In the genomic region with DNA sequence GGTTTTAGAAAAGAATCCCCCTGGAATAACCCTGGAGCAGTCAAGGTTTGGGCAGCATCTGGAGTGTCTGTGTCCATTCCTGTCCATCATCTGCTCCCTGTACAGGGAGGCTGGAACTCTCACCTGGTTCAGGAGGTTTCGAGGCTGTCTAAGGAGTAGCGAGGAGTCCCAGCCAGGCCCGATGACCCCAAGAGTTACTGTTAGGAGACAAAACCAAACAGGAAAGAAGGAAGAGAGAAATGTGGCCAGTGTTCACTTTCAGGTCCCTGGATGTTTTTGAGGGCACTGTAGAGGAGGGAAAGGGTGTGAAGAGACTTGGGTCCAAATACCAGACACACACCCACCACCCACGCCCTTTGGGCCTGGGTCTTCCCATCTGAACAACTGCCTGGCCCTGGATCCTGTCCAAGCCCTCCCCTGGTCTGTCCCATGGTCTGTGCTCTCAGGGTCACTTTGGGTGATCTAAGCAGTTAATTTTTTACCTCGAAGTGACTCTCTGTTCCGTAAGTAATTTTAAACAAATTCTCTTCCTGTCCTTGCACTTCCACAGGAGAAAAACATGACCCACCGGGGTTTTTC, we compare ENCODE assay signal across 2 cellular contexts.
TF ChIP-seq lines count a peak whose summit lies in the region.

No MANE protein-coding gene starts in this region.

TF ChIP-seq in GM23338, 12 proteins besides CTCF, POLR2A, EP300 and RAD21 (continued from another document):
- no peak for TF ChIP-seq EZH2phosphoT487 (IDR thresholded peaks at IDR 0.05; ENCODE audit: unreplicated experiment)
- TF ChIP-seq STAT1 (IDR thresholded peaks at IDR 0.05; ENCODE audit: unreplicated experiment), result no peak

TF ChIP-seq in HepG2, 621 proteins besides CTCF, POLR2A, EP300 and RAD21 (continued from another document and continues in another):
- TF ChIP-seq, protein P1, sequence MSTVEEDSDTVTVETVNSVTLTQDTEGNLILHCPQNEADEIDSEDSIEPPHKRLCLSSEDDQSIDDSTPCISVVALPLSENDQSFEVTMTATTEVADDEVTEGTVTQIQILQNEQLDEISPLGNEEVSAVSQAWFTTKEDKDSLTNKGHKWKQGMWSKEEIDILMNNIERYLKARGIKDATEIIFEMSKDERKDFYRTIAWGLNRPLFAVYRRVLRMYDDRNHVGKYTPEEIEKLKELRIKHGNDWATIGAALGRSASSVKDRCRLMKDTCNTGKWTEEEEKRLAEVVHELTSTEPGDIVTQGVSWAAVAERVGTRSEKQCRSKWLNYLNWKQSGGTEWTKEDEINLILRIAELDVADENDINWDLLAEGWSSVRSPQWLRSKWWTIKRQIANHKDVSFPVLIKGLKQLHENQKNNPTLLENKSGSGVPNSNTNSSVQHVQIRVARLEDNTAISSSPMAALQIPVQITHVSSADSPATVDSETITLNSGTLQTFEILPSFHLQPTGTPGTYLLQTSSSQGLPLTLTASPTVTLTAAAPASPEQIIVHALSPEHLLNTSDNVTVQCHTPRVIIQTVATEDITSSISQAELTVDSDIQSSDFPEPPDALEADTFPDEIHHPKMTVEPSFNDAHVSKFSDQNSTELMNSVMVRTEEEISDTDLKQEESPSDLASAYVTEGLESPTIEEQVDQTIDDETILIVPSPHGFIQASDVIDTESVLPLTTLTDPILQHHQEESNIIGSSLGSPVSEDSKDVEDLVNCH (CRISPR knock-in tag; IDR thresholded peaks at IDR 0.05), result no peak
- TF ChIP-seq AKAP8 (CRISPR knock-in tag; IDR thresholded peaks at IDR 0.05), result no peak
- TF ChIP-seq, protein P2, sequence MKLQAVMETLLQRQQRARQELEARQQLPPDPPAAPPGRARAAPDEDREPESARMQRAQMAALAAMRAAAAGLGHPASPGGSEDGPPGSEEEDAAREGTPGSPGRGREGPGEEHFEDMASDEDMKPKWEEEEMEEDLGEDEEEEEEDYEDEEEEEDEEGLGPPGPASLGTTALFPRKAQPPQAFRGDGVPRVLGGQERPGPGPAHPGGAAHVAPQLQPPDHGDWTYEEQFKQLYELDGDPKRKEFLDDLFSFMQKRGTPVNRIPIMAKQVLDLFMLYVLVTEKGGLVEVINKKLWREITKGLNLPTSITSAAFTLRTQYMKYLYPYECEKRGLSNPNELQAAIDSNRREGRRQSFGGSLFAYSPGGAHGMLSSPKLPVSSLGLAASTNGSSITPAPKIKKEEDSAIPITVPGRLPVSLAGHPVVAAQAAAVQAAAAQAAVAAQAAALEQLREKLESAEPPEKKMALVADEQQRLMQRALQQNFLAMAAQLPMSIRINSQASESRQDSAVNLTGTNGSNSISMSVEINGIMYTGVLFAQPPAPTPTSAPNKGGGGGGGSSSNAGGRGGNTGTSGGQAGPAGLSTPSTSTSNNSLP (IDR thresholded peaks at IDR 0.05; ENCODE audit: low read depth, low read length), result no peak
- TF ChIP-seq ZIK1 (CRISPR knock-in tag; IDR thresholded peaks at IDR 0.05; ENCODE audit: borderline replicate concordance, low read depth), result no peak
- TF ChIP-seq, protein P3, sequence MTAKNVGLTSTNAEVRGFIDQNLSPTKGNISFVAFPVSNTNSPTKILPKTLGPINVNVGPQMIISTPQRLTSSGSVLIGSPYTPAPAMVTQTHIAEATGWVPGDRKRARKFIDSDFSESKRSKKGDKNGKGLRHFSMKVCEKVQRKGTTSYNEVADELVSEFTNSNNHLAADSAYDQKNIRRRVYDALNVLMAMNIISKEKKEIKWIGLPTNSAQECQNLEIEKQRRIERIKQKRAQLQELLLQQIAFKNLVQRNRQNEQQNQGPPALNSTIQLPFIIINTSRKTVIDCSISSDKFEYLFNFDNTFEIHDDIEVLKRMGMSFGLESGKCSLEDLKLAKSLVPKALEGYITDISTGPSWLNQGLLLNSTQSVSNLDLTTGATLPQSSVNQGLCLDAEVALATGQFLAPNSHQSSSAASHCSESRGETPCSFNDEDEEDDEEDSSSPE (CRISPR knock-in tag; IDR thresholded peaks at IDR 0.05), result peak; percentile 41; the same call in 1 of the 2 replicates
- TF ChIP-seq, protein P4, sequence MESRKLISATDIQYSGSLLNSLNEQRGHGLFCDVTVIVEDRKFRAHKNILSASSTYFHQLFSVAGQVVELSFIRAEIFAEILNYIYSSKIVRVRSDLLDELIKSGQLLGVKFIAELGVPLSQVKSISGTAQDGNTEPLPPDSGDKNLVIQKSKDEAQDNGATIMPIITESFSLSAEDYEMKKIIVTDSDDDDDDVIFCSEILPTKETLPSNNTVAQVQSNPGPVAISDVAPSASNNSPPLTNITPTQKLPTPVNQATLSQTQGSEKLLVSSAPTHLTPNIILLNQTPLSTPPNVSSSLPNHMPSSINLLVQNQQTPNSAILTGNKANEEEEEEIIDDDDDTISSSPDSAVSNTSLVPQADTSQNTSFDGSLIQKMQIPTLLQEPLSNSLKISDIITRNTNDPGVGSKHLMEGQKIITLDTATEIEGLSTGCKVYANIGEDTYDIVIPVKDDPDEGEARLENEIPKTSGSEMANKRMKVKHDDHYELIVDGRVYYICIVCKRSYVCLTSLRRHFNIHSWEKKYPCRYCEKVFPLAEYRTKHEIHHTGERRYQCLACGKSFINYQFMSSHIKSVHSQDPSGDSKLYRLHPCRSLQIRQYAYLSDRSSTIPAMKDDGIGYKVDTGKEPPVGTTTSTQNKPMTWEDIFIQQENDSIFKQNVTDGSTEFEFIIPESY (CRISPR knock-in tag; IDR thresholded peaks at IDR 0.05), result no peak
- TF ChIP-seq ZNF724P (CRISPR knock-in tag; IDR thresholded peaks at IDR 0.05; ENCODE audit: borderline replicate concordance), result no peak
- TF ChIP-seq, protein P5, sequence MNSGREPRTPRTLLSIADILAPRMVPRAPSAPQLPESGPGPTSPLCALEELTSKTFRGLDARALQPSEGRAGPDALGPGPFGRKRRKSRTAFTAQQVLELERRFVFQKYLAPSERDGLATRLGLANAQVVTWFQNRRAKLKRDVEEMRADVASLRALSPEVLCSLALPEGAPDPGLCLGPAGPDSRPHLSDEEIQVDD (CRISPR knock-in tag; IDR thresholded peaks at IDR 0.05; ENCODE audit: borderline replicate concordance), result no peak
- TF ChIP-seq, protein P6, sequence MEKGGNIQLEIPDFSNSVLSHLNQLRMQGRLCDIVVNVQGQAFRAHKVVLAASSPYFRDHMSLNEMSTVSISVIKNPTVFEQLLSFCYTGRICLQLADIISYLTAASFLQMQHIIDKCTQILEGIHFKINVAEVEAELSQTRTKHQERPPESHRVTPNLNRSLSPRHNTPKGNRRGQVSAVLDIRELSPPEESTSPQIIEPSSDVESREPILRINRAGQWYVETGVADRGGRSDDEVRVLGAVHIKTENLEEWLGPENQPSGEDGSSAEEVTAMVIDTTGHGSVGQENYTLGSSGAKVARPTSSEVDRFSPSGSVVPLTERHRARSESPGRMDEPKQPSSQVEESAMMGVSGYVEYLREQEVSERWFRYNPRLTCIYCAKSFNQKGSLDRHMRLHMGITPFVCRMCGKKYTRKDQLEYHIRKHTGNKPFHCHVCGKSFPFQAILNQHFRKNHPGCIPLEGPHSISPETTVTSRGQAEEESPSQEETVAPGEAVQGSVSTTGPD (CRISPR knock-in tag; IDR thresholded peaks at IDR 0.05), result no peak
- 0 out of 2 replicates have a peak, but pooled peaks have one; percentile 39 for TF ChIP-seq ATF1 (CRISPR knock-in tag; IDR thresholded peaks at IDR 0.05)
- 0 out of 2 replicates have a peak, but pooled peaks have one; percentile 50 for TF ChIP-seq CREM (IDR thresholded peaks at IDR 0.05)
- TF ChIP-seq CREM (CRISPR knock-in tag; IDR thresholded peaks at IDR 0.05), result no peak
- TF ChIP-seq ZNF749 (CRISPR knock-in tag; IDR thresholded peaks at IDR 0.05; ENCODE audit: borderline replicate concordance), result no peak
- TF ChIP-seq, protein P7, sequence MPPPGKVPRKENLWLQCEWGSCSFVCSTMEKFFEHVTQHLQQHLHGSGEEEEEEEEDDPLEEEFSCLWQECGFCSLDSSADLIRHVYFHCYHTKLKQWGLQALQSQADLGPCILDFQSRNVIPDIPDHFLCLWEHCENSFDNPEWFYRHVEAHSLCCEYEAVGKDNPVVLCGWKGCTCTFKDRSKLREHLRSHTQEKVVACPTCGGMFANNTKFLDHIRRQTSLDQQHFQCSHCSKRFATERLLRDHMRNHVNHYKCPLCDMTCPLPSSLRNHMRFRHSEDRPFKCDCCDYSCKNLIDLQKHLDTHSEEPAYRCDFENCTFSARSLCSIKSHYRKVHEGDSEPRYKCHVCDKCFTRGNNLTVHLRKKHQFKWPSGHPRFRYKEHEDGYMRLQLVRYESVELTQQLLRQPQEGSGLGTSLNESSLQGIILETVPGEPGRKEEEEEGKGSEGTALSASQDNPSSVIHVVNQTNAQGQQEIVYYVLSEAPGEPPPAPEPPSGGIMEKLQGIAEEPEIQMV (CRISPR knock-in tag; IDR thresholded peaks at IDR 0.05; ENCODE audit: low read depth), result 0 out of 2 replicates have a peak, but pooled peaks have one; percentile 44
- TF ChIP-seq RFX1 (IDR thresholded peaks at IDR 0.05), result no peak
- TF ChIP-seq, protein P8, sequence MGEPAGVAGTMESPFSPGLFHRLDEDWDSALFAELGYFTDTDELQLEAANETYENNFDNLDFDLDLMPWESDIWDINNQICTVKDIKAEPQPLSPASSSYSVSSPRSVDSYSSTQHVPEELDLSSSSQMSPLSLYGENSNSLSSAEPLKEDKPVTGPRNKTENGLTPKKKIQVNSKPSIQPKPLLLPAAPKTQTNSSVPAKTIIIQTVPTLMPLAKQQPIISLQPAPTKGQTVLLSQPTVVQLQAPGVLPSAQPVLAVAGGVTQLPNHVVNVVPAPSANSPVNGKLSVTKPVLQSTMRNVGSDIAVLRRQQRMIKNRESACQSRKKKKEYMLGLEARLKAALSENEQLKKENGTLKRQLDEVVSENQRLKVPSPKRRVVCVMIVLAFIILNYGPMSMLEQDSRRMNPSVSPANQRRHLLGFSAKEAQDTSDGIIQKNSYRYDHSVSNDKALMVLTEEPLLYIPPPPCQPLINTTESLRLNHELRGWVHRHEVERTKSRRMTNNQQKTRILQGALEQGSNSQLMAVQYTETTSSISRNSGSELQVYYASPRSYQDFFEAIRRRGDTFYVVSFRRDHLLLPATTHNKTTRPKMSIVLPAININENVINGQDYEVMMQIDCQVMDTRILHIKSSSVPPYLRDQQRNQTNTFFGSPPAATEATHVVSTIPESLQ (CRISPR knock-in tag; conservative IDR thresholded peaks at IDR 0.05), result no peak
- no peak for TF ChIP-seq ZKSCAN1 (IDR thresholded peaks at IDR 0.05; ENCODE audit: low read length)
- TF ChIP-seq ZZZ3 (CRISPR knock-in tag; IDR thresholded peaks at IDR 0.05; ENCODE audit: borderline replicate concordance), result 0 out of 2 replicates have a peak, but pooled peaks have one; percentile 25
- no peak; the same call in 1 of the 2 replicates for TF ChIP-seq KLF12 (CRISPR knock-in tag; IDR thresholded peaks at IDR 0.05; ENCODE audit: borderline replicate concordance)
- TF ChIP-seq ZNF30 (CRISPR knock-in tag; IDR thresholded peaks at IDR 0.05), result no peak
- TF ChIP-seq ZFY (CRISPR knock-in tag; IDR thresholded peaks at IDR 0.05), result 0 out of 2 replicates have a peak, but pooled peaks have one; percentile 43
- no peak for TF ChIP-seq TP53 (CRISPR knock-in tag; conservative IDR thresholded peaks at IDR 0.05)
- TF ChIP-seq, protein P9, sequence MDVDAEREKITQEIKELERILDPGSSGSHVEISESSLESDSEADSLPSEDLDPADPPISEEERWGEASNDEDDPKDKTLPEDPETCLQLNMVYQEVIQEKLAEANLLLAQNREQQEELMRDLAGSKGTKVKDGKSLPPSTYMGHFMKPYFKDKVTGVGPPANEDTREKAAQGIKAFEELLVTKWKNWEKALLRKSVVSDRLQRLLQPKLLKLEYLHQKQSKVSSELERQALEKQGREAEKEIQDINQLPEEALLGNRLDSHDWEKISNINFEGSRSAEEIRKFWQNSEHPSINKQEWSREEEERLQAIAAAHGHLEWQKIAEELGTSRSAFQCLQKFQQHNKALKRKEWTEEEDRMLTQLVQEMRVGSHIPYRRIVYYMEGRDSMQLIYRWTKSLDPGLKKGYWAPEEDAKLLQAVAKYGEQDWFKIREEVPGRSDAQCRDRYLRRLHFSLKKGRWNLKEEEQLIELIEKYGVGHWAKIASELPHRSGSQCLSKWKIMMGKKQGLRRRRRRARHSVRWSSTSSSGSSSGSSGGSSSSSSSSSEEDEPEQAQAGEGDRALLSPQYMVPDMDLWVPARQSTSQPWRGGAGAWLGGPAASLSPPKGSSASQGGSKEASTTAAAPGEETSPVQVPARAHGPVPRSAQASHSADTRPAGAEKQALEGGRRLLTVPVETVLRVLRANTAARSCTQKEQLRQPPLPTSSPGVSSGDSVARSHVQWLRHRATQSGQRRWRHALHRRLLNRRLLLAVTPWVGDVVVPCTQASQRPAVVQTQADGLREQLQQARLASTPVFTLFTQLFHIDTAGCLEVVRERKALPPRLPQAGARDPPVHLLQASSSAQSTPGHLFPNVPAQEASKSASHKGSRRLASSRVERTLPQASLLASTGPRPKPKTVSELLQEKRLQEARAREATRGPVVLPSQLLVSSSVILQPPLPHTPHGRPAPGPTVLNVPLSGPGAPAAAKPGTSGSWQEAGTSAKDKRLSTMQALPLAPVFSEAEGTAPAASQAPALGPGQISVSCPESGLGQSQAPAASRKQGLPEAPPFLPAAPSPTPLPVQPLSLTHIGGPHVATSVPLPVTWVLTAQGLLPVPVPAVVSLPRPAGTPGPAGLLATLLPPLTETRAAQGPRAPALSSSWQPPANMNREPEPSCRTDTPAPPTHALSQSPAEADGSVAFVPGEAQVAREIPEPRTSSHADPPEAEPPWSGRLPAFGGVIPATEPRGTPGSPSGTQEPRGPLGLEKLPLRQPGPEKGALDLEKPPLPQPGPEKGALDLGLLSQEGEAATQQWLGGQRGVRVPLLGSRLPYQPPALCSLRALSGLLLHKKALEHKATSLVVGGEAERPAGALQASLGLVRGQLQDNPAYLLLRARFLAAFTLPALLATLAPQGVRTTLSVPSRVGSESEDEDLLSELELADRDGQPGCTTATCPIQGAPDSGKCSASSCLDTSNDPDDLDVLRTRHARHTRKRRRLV (CRISPR knock-in tag; IDR thresholded peaks at IDR 0.05), result no peak
- no peak for TF ChIP-seq ZNF292 (CRISPR knock-in tag; IDR thresholded peaks at IDR 0.05; ENCODE audit: borderline replicate concordance, low read depth)
- TF ChIP-seq ZNF101 (CRISPR knock-in tag; IDR thresholded peaks at IDR 0.05; ENCODE audit: borderline replicate concordance, low read depth), result no peak
- TF ChIP-seq FOSL2 (CRISPR knock-in tag; IDR thresholded peaks at IDR 0.05), result peak; percentile 39; the same call in 1 of the 2 replicates
- no peak for TF ChIP-seq MTF1 (CRISPR knock-in tag; IDR thresholded peaks at IDR 0.05)
- TF ChIP-seq, protein P10, sequence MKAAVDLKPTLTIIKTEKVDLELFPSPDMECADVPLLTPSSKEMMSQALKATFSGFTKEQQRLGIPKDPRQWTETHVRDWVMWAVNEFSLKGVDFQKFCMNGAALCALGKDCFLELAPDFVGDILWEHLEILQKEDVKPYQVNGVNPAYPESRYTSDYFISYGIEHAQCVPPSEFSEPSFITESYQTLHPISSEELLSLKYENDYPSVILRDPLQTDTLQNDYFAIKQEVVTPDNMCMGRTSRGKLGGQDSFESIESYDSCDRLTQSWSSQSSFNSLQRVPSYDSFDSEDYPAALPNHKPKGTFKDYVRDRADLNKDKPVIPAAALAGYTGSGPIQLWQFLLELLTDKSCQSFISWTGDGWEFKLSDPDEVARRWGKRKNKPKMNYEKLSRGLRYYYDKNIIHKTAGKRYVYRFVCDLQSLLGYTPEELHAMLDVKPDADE (CRISPR knock-in tag; IDR thresholded peaks at IDR 0.05), result no peak
- no peak for TF ChIP-seq NFE2L2 (IDR thresholded peaks at IDR 0.05; ENCODE audit: low read length)
